Comparison of ENCODE assay signal across 10 cellular contexts in genomic region chr15:96335429-96335807, GRCh38. TPM values are rescaled to one million over a fixed set of nuclear protein-coding genes. Genes with fewer than 3 reads are reported as not detected.
A peak's percentile ranks its signal among the peaks of the same experiment; 100 is the strongest.
DNase-seq lines count a peak whose midpoint lies in the region; ATAC-seq and TF ChIP-seq lines count a peak whose summit lies in the region.
"Had no signal": no experiment of that assay in that cellular context is flagged by ENCODE, and none has a peak within 500 bp of the region (broad histone marks: within the 10 kb centered on the region; RNA-seq: fewer than 3 reads in every experiment).

No MANE protein-coding gene starts in this region.

- in situ Hi-C loops in GM13977 (cut with MboI; ENCODE audit: low pct_unique_long_range_greater_than_20kb, low sequenced_read_pairs, unreplicated experiment), result no loop called here

- no peak overlapping the region for H2AFZ ChIP-seq in fibroblast of lung (ENCODE audit: low read length)
- H2AFZ ChIP-seq in trophoblast cell (ENCODE audit: insufficient read depth, low read length, poor library complexity), result no peak overlapping the region

- no peak overlapping the region for H3K18ac ChIP-seq in trophoblast cell (ENCODE audit: low read length)

- no peak overlapping the region for H3K14ac ChIP-seq in trophoblast cell (ENCODE audit: low read length)

- H2AK5ac ChIP-seq in trophoblast cell (ENCODE audit: low read length), result no peak overlapping the region

- no peak overlapping the region for H2BK12ac ChIP-seq in trophoblast cell (ENCODE audit: low read length)

- H3K27me3 ChIP-seq in BJ (ENCODE audit: control insufficient read depth, insufficient read depth, low read length), result no peaks in the 10 kb centered on the region
- H3K27me3 ChIP-seq in RWPE2 (ENCODE audit: insufficient read depth, poor library complexity, severe bottlenecking), result no peaks in the 10 kb centered on the region
- H3K27me3 ChIP-seq in fibroblast of lung (ENCODE audit: control insufficient read depth, insufficient read depth, low read length), result no peaks in the 10 kb centered on the region
- no peaks in the 10 kb centered on the region for H3K27me3 ChIP-seq in trophoblast cell (ENCODE audit: insufficient read depth, low read length)

- DNase-seq in BJ (ENCODE audit: low read depth) (no peak), RWPE2 (ENCODE audit: low spot score) (no peak), fibroblast of lung (ENCODE audit: low read depth in 2 of 2) (peak; percentile 45 to 68), trophoblast cell (no peak), globus pallidus (ENCODE audit: low spot score) (no peak), COLO668 (lab: John Stamatoyannopoulos, UW; ENCODE audit: unreplicated experiment) (no peak), GM13977 (ENCODE audit: low spot score) (no peak)
- DNase-seq: activated CD8-positive, alpha-beta memory T cell treated with anti-CD3 and anti-CD28 coated beads, Interleukin-2, amount 10 ng/mL, durations not matched to agents 7 days and 5 days; effector CD8-positive, alpha-beta T cell had no signal

- ATAC-seq in RWPE2 (ENCODE audit: low read depth) (no peak; the same call in 2 of the 3 replicates), GM21367 (IDR thresholded peaks at IDR 0.05; ENCODE audit: unreplicated experiment) (no peak)
- ATAC-seq: activated CD8-positive, alpha-beta memory T cell treated with anti-CD3 and anti-CD28 coated beads, Interleukin-2, amount 10 ng/mL, durations not matched to agents 7 days and 5 days had no signal

- peaks cover 39% of the 10 kb centered on the region for H3K79me1 ChIP-seq in trophoblast cell (ENCODE audit: low read length)

- H3K36me3 ChIP-seq in BJ (ENCODE audit: control insufficient read depth, insufficient read depth, low read length) (peaks cover 22% of the 10 kb centered on the region), RWPE2 (ENCODE audit: low read depth) (peaks cover 63% of the 10 kb centered on the region), fibroblast of lung (ENCODE audit: control insufficient read depth, insufficient read depth, low read length) (peaks cover 28% of the 10 kb centered on the region), trophoblast cell (ENCODE audit: control insufficient read depth in 1 of 2, insufficient read depth in 2 of 2, low read length in 2 of 2) (peaks cover 25 to 27% of the 10 kb centered on the region in 2 experiments)

- peak overlapping the region; percentile 86 for H3K4ac ChIP-seq in trophoblast cell (ENCODE audit: low read depth, low read length)

- H4K12ac ChIP-seq in trophoblast cell (ENCODE audit: low read depth, low read length), result no peak overlapping the region

- H3K4me3 ChIP-seq in BJ (ENCODE audit: low read depth, low read length) (peak overlapping the region; percentile 66), RWPE2 (ENCODE audit: severe bottlenecking) (peak overlapping the region; percentile 86), fibroblast of lung (replicated peaks in 1 of 4; ENCODE audit: control extremely low read depth in 1 of 4, insufficient read depth in 1 of 4, low read depth in 3 of 4, low read length in 4 of 4) (peak overlapping the region; percentile 96 to 100 (median 100)), trophoblast cell (ENCODE audit: low read depth, low read length) (no peak overlapping the region)

- no CpG with 5 or more reads among the region's 4 CpGs for WGBS in trophoblast cell (ENCODE audit: extremely low coverage, insufficient coverage, insufficient read length)

- peaks cover 4% of the 10 kb centered on the region for H4K20me1 ChIP-seq in fibroblast of lung (ENCODE audit: control insufficient read depth, extremely low read depth, insufficient read depth, low read length)

- peak overlapping the region; percentile 88 for H3K27ac ChIP-seq in RWPE2 (ENCODE audit: poor library complexity, severe bottlenecking)
- peak overlapping the region; percentile 95 for H3K27ac ChIP-seq in fibroblast of lung (ENCODE audit: insufficient read depth, low read length)
- peak overlapping the region; percentile 24 for H3K27ac ChIP-seq in trophoblast cell (ENCODE audit: low read depth, low read length)

- H3K4me1 ChIP-seq in RWPE2 (ENCODE audit: insufficient read depth, poor library complexity, severe bottlenecking) (peaks cover 18% of the 10 kb centered on the region), fibroblast of lung (ENCODE audit: control insufficient read depth, extremely low read depth, insufficient read depth, low read length) (no peaks in the 10 kb centered on the region), trophoblast cell (ENCODE audit: control insufficient read depth in 1 of 2, insufficient read depth in 2 of 2, low read length in 2 of 2) (peaks cover 15 to 28% of the 10 kb centered on the region in 2 experiments)

- POLR2A ChIA-PET in BJ (lab: Charles Lee), result interaction anchor here (0.6 to 1.1 kb wide), 4 partner anchors 30 to 1068 kb away, joined by 3 to 15 read pairs (median 3); no protein-coding TSS in a partner anchor

- CTCF ChIA-PET in BJ (lab: Yijun Ruan, JAX), result interaction anchor here (0.9 to 2.5 kb wide), 4 partner anchors 9 to 1076 kb away, joined by 4 to 9 read pairs (median 5); no protein-coding TSS in a partner anchor

- H3K9ac ChIP-seq in fibroblast of lung (ENCODE audit: insufficient read depth, low read length), result peak overlapping the region; percentile 94
- H3K9ac ChIP-seq in trophoblast cell (ENCODE audit: low read length), result peak overlapping the region; percentile 57

- no peaks in the 10 kb centered on the region for H3K9me3 ChIP-seq in RWPE2 (ENCODE audit: severe bottlenecking)
- H3K9me3 ChIP-seq in fibroblast of lung (ENCODE audit: control insufficient read depth, insufficient read depth, low read depth, low read length), result no peaks in the 10 kb centered on the region
- H3K9me3 ChIP-seq in trophoblast cell (ENCODE audit: insufficient read depth, low read depth, low read length), result no peaks in the 10 kb centered on the region

- H2BK5ac ChIP-seq in trophoblast cell (ENCODE audit: low read depth, low read length, poor library complexity), result peak overlapping the region; percentile 9

- no peak overlapping the region for H4K8ac ChIP-seq in trophoblast cell (ENCODE audit: low read depth, low read length)

- no peak overlapping the region for H2BK120ac ChIP-seq in trophoblast cell (ENCODE audit: insufficient read depth, low read length, poor library complexity)

- H3K79me2 ChIP-seq in fibroblast of lung (ENCODE audit: control insufficient read depth, insufficient read depth, low read length), result peaks cover 96% of the 10 kb centered on the region
- peaks cover 41% of the 10 kb centered on the region for H3K79me2 ChIP-seq in trophoblast cell (ENCODE audit: control insufficient read depth, insufficient read depth, low read length, poor library complexity)

- no peak overlapping the region for H4K91ac ChIP-seq in trophoblast cell (ENCODE audit: low read depth, low read length)

- H3K4me2 ChIP-seq in fibroblast of lung (ENCODE audit: extremely low read depth, insufficient read depth, low read length), result peak overlapping the region; percentile 88
- H3K4me2 ChIP-seq in trophoblast cell (ENCODE audit: low read length), result peak overlapping the region; percentile 54

- TF ChIP-seq CTCF in BJ (IDR thresholded peaks at IDR 0.05; ENCODE audit: insufficient read depth, low read depth, low read length) (no peak), RWPE2 (IDR thresholded peaks at IDR 0.05; ENCODE audit: poor library complexity, severe bottlenecking) (no peak), fibroblast of lung (conservative IDR thresholded peaks at IDR 0.05 in 1 of 2, IDR thresholded peaks at IDR 0.05 in 1 of 2; ENCODE audit: low read depth in 1 of 2, low read length in 2 of 2) (no peak), GM13977 (IDR thresholded peaks at IDR 0.05; ENCODE audit: extremely low read depth, insufficient read depth, missing control alignments) (no peak)

- peak overlapping the region; percentile 71 for H3K23ac ChIP-seq in trophoblast cell (ENCODE audit: low read length)

RNA-seq across cellular contexts. Expression of gene NR2F2, which starts 4.9 kb away (rescaled TPM):
- 47.0 and 50.0 TPM in 2 replicates for polyA plus RNA-seq in BJ (2011; rRNA removed)
- polyA minus RNA-seq in BJ (2011; rRNA and poly(A)+ RNA removed), result 54.5 and 63.5 TPM in 2 replicates
- total RNA-seq in fibroblast of lung, result 9.2 and 15.7 TPM in 2 replicates
- 66.5 and 130 TPM in 2 replicates for polyA plus RNA-seq in fibroblast of lung
- 124 and 286 TPM in 2 replicates for polyA plus RNA-seq in fibroblast of lung (2012)
- 78.0 and 158 TPM in 2 replicates for polyA minus RNA-seq in fibroblast of lung (ENCODE audit: low replicate concordance)
- 91.9 and 99.1 TPM in 2 replicates for polyA plus RNA-seq in trophoblast cell (2013)
- total RNA-seq: activated CD8-positive, alpha-beta memory T cell treated with anti-CD3 and anti-CD28 coated beads, Interleukin-2, amount 10 ng/mL, durations not matched to agents 7 days and 5 days had no signal

Comparison
In these comparisons a context has a peak if more than half of its experiments do, and no peak if none do; other contexts are left out.
1. DNase-seq: peak in fibroblast of lung (2 of 2); none in BJ (single experiment), RWPE2 (single experiment), trophoblast cell (0 of 2), globus pallidus (single experiment), COLO668 (single experiment) and GM13977 (single experiment).
2. H3K27ac ChIP-seq: peak in every context shown above with its lines; median percentile 95 in fibroblast of lung; 88 in RWPE2; 24 in trophoblast cell.